12 cellular contexts compared by ENCODE assay signal in the genomic region with DNA sequence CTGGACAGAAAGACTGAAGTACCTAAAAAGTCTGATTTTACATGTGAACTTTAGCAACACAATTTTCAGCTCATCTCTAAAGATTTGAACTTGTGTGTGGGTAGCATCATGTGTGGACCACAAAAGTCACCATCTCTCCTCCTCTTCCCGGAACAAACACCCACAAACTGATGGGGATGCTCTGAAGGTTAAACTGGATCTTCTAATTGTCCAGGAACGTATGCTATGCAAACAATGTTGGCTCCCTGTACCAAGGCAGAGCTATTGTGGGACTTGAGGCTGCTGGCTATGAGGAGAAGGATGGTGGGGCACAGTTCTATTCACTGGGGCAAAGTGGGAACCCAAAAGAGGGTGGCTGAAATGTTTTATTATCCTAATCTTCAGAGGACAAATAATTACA.
DNase-seq lines count a peak whose midpoint lies in the region; ATAC-seq and TF ChIP-seq lines count a peak whose summit lies in the region.
"Had no signal": no experiment of that assay in that cellular context is flagged by ENCODE, and none has a peak within 500 bp of the region (broad histone marks: within the 10 kb centered on the region; RNA-seq: fewer than 3 reads in every experiment).

No MANE protein-coding gene starts in this region.

- peak; percentile 57 for DNase-seq in AG08396 (ENCODE audit: low spot score)
- DNase-seq in prostate gland (ENCODE audit: low spot score), result no peak
- DNase-seq in stimulated activated CD4-positive, alpha-beta T cell treated with anti-CD3 and anti-CD28 coated beads, Interleukin-4, amount 100 ng/mL, for 1 hour, result no peak
- DNase-seq in epidermal melanocyte (ENCODE audit: insufficient read length, low spot score), result no peak
- no peak for DNase-seq in natural killer cell treated with Interleukin-12 subunit alpha and Interleukin-12 subunit beta and Interleukin-15 and Interleukin-18, amount 100 ng/mL, for 72 hours (ENCODE audit: low spot score)
- DNase-seq: activated CD4-positive, alpha-beta T cell treated with anti-CD3 and anti-CD28 coated beads, Interleukin-2, amount 50 U/mL, for 48 hours; naive thymus-derived CD4-positive, alpha-beta T cell; NCI-H2107 had no signal

- H3K9me3 ChIP-seq in gastroesophageal sphincter (no peaks in the 10 kb centered on the region), prostate gland (no peaks in the 10 kb centered on the region)

- TF ChIP-seq POLR2A in gastroesophageal sphincter (IDR thresholded peaks at IDR 0.05) (no peak), prostate gland (IDR thresholded peaks at IDR 0.05) (no peak)

- WGBS in gastroesophageal sphincter (ENCODE audit: low coverage in 1 of 2), 2 donors, result 0 to 40% methylated on average over 1 to 2 of the region's 2 CpGs
- WGBS in prostate gland, result 34% methylated on average over 2 of the region's 2 CpGs

- TF ChIP-seq CTCF in gastroesophageal sphincter (IDR thresholded peaks at IDR 0.05) (no peak), prostate gland (IDR thresholded peaks at IDR 0.05) (no peak)

- no peaks in the 10 kb centered on the region for H3K36me3 ChIP-seq in gastroesophageal sphincter
- no peaks in the 10 kb centered on the region for H3K36me3 ChIP-seq in prostate gland

- intact Hi-C loops in prostate gland (cut with DNase I), result loop anchor here (5.0 kb wide), 1 partner anchor 40 kb away; no protein-coding TSS in a partner anchor

- ATAC-seq in SK-N-SH treated with all-trans-retinoic acid at 6 μM for 48 hours (peak; percentile 51), gastroesophageal sphincter (no peak), GM21786 (IDR thresholded peaks at IDR 0.05; ENCODE audit: unreplicated experiment) (no peak)
- no peak for ATAC-seq in natural killer cell treated with Interleukin-12 subunit alpha and Interleukin-12 subunit beta and Interleukin-15 and Interleukin-18, amount 100 ng/mL, for 72 hours
- ATAC-seq: naive thymus-derived CD4-positive, alpha-beta T cell had no signal

- no peaks in the 10 kb centered on the region for H3K9me3 Mint-ChIP-seq in natural killer cell treated with Interleukin-12 subunit alpha and Interleukin-12 subunit beta and Interleukin-15 and Interleukin-18, amount 100 ng/mL, for 72 hours

- H3K27me3 ChIP-seq in gastroesophageal sphincter (no peaks in the 10 kb centered on the region), prostate gland (replicated peaks; ENCODE audit: insufficient read depth) (no peaks in the 10 kb centered on the region)

- no peaks in the 10 kb centered on the region for H3K36me3 Mint-ChIP-seq in natural killer cell treated with Interleukin-12 subunit alpha and Interleukin-12 subunit beta and Interleukin-15 and Interleukin-18, amount 100 ng/mL, for 72 hours
- H3K36me3 Mint-ChIP-seq: naive thymus-derived CD4-positive, alpha-beta T cell had no signal

- H3K27ac ChIP-seq in gastroesophageal sphincter (peak overlapping the region; percentile 73 to 89 (median 89)), prostate gland (peak overlapping the region; percentile 67 to 78)
- H3K27ac ChIP-seq: C4-2B had no signal

- no peak overlapping the region for H3K4me3 Mint-ChIP-seq in natural killer cell treated with Interleukin-12 subunit alpha and Interleukin-12 subunit beta and Interleukin-15 and Interleukin-18, amount 100 ng/mL, for 72 hours
- H3K4me3 Mint-ChIP-seq: naive thymus-derived CD4-positive, alpha-beta T cell had no signal

- H3K4me1 ChIP-seq in gastroesophageal sphincter (peaks cover 30 to 76% (median 31%) of the 10 kb centered on the region in 3 donors), prostate gland (replicated peaks) (no peaks in the 10 kb centered on the region)

- TF ChIP-seq EP300 in gastroesophageal sphincter (IDR thresholded peaks at IDR 0.05), result no peak

- H3K4me1 Mint-ChIP-seq in natural killer cell treated with Interleukin-12 subunit alpha and Interleukin-12 subunit beta and Interleukin-15 and Interleukin-18, amount 100 ng/mL, for 72 hours (ENCODE audit: low read depth in 2 of 2), result no peaks in the 10 kb centered on the region

- no peak overlapping the region for H3K27ac Mint-ChIP-seq in natural killer cell treated with Interleukin-12 subunit alpha and Interleukin-12 subunit beta and Interleukin-15 and Interleukin-18, amount 100 ng/mL, for 72 hours
- H3K27ac Mint-ChIP-seq: naive thymus-derived CD4-positive, alpha-beta T cell had no signal

- H3K4me3 ChIP-seq in gastroesophageal sphincter, result no peak overlapping the region
- H3K4me3 ChIP-seq in prostate gland, result no peak overlapping the region

- peaks cover 14 to 22% of the 10 kb centered on the region in 2 donors for H3K27me3 Mint-ChIP-seq in natural killer cell treated with Interleukin-12 subunit alpha and Interleukin-12 subunit beta and Interleukin-15 and Interleukin-18, amount 100 ng/mL, for 72 hours

TF ChIP-seq in SK-N-SH treated with all-trans-retinoic acid at 6 μM for 48 hours, 23 proteins besides CTCF, POLR2A, EP300 and RAD21:
- TF ChIP-seq ZNF70 (CRISPR knock-in tag; IDR thresholded peaks at IDR 0.05) (no peak), SNAI2 (CRISPR knock-in tag; IDR thresholded peaks at IDR 0.05) (no peak), CSDC2 (CRISPR knock-in tag; IDR thresholded peaks at IDR 0.05) (no peak), GLIS3 (CRISPR knock-in tag; IDR thresholded peaks at IDR 0.05) (no peak), PPARA (CRISPR knock-in tag; IDR thresholded peaks at IDR 0.05; ENCODE audit: borderline replicate concordance) (no peak), TSHZ2 (CRISPR knock-in tag; IDR thresholded peaks at IDR 0.05) (no peak), BACH2 (CRISPR knock-in tag; IDR thresholded peaks at IDR 0.05; ENCODE audit: borderline replicate concordance) (no peak), ZFP3 (CRISPR knock-in tag; IDR thresholded peaks at IDR 0.05) (no peak), TOX (CRISPR knock-in tag; IDR thresholded peaks at IDR 0.05; ENCODE audit: borderline replicate concordance) (no peak), ARNTL (CRISPR knock-in tag; IDR thresholded peaks at IDR 0.05; ENCODE audit: borderline replicate concordance, low read depth) (no peak), ZFP30 (CRISPR knock-in tag; IDR thresholded peaks at IDR 0.05) (no peak), ZNF8 (CRISPR knock-in tag; IDR thresholded peaks at IDR 0.05) (no peak), OSR1 (CRISPR knock-in tag; IDR thresholded peaks at IDR 0.05) (no peak), ZC3H10 (CRISPR knock-in tag; IDR thresholded peaks at IDR 0.05) (no peak), PATZ1 (CRISPR knock-in tag; IDR thresholded peaks at IDR 0.05; ENCODE audit: borderline replicate concordance) (no peak), ISL1 (CRISPR knock-in tag; IDR thresholded peaks at IDR 0.05) (no peak)
- TF ChIP-seq, protein P1, sequence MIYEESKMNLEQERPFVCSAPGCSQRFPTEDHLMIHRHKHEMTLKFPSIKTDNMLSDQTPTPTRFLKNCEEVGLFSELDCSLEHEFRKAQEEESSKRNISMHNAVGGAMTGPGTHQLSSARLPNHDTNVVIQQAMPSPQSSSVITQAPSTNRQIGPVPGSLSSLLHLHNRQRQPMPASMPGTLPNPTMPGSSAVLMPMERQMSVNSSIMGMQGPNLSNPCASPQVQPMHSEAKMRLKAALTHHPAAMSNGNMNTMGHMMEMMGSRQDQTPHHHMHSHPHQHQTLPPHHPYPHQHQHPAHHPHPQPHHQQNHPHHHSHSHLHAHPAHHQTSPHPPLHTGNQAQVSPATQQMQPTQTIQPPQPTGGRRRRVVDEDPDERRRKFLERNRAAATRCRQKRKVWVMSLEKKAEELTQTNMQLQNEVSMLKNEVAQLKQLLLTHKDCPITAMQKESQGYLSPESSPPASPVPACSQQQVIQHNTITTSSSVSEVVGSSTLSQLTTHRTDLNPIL (CRISPR knock-in tag; IDR thresholded peaks at IDR 0.05; ENCODE audit: low read depth), result no peak
